In the genomic region with DNA sequence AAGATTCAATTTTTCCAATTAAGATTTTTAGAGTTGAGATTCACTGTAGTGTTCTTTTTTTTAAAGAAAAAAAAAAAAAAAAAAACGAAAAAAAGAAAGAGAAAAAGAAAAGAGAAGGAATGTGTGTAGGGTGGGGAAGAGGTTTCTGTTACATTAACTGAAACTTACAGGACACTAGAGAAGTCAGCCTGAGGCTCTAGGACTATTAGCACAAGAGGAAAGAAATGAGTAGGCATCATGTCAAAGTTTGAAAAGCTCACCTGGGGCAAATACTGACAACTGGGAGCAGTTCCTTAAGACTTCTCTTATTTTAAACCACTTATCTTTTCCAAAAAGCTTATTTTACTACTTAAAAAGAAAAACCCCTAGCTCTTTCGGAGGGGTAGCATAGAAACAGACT, we compare ENCODE assay signal across 1 cellular context.
TF ChIP-seq lines count a peak whose summit lies in the region.

No MANE protein-coding gene starts in this region.

TF ChIP-seq in GM12878, 131 proteins besides CTCF, POLR2A, EP300 and RAD21 (continued from another document):
- TF ChIP-seq, protein P1, sequence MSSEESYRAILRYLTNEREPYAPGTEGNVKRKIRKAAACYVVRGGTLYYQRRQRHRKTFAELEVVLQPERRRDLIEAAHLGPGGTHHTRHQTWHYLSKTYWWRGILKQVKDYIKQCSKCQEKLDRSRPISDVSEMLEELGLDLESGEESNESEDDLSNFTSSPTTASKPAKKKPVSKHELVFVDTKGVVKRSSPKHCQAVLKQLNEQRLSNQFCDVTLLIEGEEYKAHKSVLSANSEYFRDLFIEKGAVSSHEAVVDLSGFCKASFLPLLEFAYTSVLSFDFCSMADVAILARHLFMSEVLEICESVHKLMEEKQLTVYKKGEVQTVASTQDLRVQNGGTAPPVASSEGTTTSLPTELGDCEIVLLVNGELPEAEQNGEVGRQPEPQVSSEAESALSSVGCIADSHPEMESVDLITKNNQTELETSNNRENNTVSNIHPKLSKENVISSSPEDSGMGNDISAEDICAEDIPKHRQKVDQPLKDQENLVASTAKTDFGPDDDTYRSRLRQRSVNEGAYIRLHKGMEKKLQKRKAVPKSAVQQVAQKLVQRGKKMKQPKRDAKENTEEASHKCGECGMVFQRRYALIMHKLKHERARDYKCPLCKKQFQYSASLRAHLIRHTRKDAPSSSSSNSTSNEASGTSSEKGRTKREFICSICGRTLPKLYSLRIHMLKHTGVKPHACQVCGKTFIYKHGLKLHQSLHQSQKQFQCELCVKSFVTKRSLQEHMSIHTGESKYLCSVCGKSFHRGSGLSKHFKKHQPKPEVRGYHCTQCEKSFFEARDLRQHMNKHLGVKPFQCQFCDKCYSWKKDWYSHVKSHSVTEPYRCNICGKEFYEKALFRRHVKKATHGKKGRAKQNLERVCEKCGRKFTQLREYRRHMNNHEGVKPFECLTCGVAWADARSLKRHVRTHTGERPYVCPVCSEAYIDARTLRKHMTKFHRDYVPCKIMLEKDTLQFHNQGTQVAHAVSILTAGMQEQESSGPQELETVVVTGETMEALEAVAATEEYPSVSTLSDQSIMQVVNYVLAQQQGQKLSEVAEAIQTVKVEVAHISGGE (CRISPR knock-in tag; IDR thresholded peaks at IDR 0.05), result no peak
- TF ChIP-seq LARP7 (IDR thresholded peaks at IDR 0.05), result no peak
- TF ChIP-seq HDAC2 (IDR thresholded peaks at IDR 0.05), result no peak
- no peak for TF ChIP-seq ZSCAN29 (IDR thresholded peaks at IDR 0.05)
- no peak for TF ChIP-seq ZNF207 (IDR thresholded peaks at IDR 0.05; ENCODE audit: borderline replicate concordance)
- no peak for TF ChIP-seq KAT2A (conservative IDR thresholded peaks at IDR 0.05; ENCODE audit: control insufficient read depth, low read depth, low read length)
- no peak for TF ChIP-seq NR2C1 (IDR thresholded peaks at IDR 0.05)
- TF ChIP-seq, protein P2, sequence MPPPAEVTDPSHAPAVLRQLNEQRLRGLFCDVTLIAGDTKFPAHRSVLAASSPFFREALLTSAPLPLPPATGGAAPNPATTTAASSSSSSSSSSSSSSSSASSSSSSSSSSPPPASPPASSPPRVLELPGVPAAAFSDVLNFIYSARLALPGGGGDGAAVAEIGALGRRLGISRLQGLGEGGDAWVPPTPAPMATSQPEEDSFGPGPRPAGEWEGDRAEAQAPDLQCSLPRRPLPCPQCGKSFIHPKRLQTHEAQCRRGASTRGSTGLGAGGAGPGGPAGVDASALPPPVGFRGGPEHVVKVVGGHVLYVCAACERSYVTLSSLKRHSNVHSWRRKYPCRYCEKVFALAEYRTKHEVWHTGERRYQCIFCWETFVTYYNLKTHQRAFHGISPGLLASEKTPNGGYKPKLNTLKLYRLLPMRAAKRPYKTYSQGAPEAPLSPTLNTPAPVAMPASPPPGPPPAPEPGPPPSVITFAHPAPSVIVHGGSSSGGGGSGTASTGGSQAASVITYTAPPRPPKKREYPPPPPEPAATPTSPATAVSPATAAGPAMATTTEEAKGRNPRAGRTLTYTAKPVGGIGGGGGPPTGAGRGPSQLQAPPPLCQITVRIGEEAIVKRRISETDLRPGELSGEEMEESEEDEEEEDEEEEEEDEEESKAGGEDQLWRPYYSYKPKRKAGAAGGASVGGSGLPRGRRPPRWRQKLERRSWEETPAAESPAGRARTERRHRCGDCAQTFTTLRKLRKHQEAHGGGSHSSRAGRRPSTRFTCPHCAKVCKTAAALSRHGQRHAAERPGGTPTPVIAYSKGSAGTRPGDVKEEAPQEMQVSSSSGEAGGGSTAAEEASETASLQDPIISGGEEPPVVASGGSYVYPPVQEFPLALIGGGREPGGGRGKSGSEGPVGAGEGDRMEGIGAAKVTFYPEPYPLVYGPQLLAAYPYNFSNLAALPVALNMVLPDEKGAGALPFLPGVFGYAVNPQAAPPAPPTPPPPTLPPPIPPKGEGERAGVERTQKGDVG (CRISPR knock-in tag; IDR thresholded peaks at IDR 0.05), result no peak
- TF ChIP-seq ZNF622 (IDR thresholded peaks at IDR 0.05), result no peak
- TF ChIP-seq, protein P3, sequence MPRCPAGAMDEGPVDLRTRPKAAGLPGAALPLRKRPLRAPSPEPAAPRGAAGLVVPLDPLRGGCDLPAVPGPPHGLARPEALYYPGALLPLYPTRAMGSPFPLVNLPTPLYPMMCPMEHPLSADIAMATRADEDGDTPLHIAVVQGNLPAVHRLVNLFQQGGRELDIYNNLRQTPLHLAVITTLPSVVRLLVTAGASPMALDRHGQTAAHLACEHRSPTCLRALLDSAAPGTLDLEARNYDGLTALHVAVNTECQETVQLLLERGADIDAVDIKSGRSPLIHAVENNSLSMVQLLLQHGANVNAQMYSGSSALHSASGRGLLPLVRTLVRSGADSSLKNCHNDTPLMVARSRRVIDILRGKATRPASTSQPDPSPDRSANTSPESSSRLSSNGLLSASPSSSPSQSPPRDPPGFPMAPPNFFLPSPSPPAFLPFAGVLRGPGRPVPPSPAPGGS (IDR thresholded peaks at IDR 0.05; ENCODE audit: borderline replicate concordance, insufficient read depth, low read depth, low read length, poor library complexity, severe bottlenecking), result no peak
- no peak for TF ChIP-seq HDGF (IDR thresholded peaks at IDR 0.05)
